1 cellular context compared by ENCODE assay signal in the genomic region with DNA sequence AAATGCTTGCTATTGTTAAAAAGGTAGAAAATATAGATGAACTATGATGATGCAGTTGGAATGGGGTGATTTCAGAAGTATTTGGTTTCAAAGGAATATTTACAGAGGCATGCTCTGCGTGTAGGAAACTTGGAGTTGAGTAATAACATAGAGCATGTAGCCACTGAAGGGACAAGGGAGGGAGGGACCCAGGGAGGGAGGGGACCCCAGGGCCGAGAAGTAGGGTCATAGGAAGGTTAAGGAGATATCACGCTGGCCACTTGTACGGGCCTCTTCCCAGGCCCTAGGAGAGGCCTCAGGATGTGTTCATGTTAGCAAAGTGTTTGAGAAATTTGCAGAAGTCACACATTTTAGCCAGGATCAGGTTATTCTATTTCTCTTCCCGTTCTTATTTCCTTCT.
TF ChIP-seq lines count a peak whose summit lies in the region.

No MANE protein-coding gene starts in this region.

TF ChIP-seq in SK-N-SH, 30 proteins besides CTCF, POLR2A, EP300 and RAD21 (continued from another document):
- TF ChIP-seq, protein P1, sequence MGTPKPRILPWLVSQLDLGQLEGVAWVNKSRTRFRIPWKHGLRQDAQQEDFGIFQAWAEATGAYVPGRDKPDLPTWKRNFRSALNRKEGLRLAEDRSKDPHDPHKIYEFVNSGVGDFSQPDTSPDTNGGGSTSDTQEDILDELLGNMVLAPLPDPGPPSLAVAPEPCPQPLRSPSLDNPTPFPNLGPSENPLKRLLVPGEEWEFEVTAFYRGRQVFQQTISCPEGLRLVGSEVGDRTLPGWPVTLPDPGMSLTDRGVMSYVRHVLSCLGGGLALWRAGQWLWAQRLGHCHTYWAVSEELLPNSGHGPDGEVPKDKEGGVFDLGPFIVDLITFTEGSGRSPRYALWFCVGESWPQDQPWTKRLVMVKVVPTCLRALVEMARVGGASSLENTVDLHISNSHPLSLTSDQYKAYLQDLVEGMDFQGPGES (IDR thresholded peaks at IDR 0.05; ENCODE audit: low read depth, low read length): no peak
- TF ChIP-seq EZH2phosphoT487 (IDR thresholded peaks at IDR 0.05; ENCODE audit: borderline replicate concordance, low read depth): no peak
- no peak for TF ChIP-seq ELF1 (IDR thresholded peaks at IDR 0.05)
- TF ChIP-seq FOXJ3 (CRISPR knock-in tag; IDR thresholded peaks at IDR 0.05): no peak
- TF ChIP-seq YY1 (IDR thresholded peaks at IDR 0.05; ENCODE audit: low read depth): no peak
